Comparison of ENCODE assay signal across 11 cellular contexts in genomic region chr1:8016244-8017241, GRCh38. TPM values are rescaled to one million over a fixed set of nuclear protein-coding genes. Genes with fewer than 3 reads are reported as not detected.
A peak's percentile ranks its signal among the peaks of the same experiment; 100 is the strongest.
DNase-seq lines count a peak whose midpoint lies in the region; ATAC-seq, FAIRE-seq and TF ChIP-seq lines count a peak whose summit lies in the region.
"Had no signal": no experiment of that assay in that cellular context is flagged by ENCODE, and none has a peak within 500 bp of the region (broad histone marks: within the 10 kb centered on the region; RNA-seq: fewer than 3 reads in every experiment).

No MANE protein-coding gene starts in this region.

- H3K9me2 ChIP-seq in OCI-LY7 (ENCODE audit: insufficient read depth, low read length): no peaks in the 10 kb centered on the region

- CTCF ChIA-PET in GM10248 (lab: Yijun Ruan, JAX) (interaction anchor here (0.9 to 10.8 kb wide), 29 partner anchors 8 to 711 kb away, joined by 3 to 188 read pairs (median 4); partner anchors contain the start of genes ERRFI1 and PARK7), OCI-LY7 (lab: Charles Lee; ENCODE audit: unreplicated experiment) (no interaction called here), endothelial cell of umbilical vein (lab: Charles Lee) (interaction anchor here (1.0 to 10.4 kb wide), 26 partner anchors 8 to 336 kb away, joined by 3 to 396 read pairs (median 11); no protein-coding TSS in a partner anchor)

- H3K4me3 ChIP-seq in OCI-LY7 (ENCODE audit: low read depth, low read length, poor library complexity, severe bottlenecking): no peak overlapping the region
- no peak overlapping the region for H3K4me3 ChIP-seq in endothelial cell of umbilical vein (replicated peaks in 1 of 3; ENCODE audit: insufficient read depth in 1 of 3, low read depth in 1 of 3, low read length in 3 of 3)
- peak overlapping the region in 1 of 4 donors; percentile 11 for H3K4me3 ChIP-seq in pancreas

- WGBS in pancreas, 2 donors: 19 to 24% methylated on average over 4 of the region's 4 CpGs

- H2AFZ ChIP-seq in OCI-LY7 (ENCODE audit: low read length) (no peak overlapping the region), endothelial cell of umbilical vein (ENCODE audit: low read depth, low read length) (no peak overlapping the region)

- no TSS peak for BruUV-seq in OCI-LY7 (replicated peaks; lab: Mats Ljungman, UMichigan)
- no TSS peak for BruUV-seq in endothelial cell of umbilical vein (replicated peaks; lab: Mats Ljungman, UMichigan)

- H3K27me3 ChIP-seq in endothelial cell of umbilical vein (ENCODE audit: control insufficient read depth in 2 of 2, insufficient read depth in 2 of 2, low read length in 2 of 2) (no peaks in the 10 kb centered on the region), pancreas (no peaks in the 10 kb centered on the region)

- no peak for DNase-seq in GM10248 (ENCODE audit: extremely low spot score)
- DNase-seq in OCI-LY7 (ENCODE audit: low spot score): no peak
- DNase-seq in endothelial cell of umbilical vein (ENCODE audit: low read depth, low spot score): no peak
- DNase-seq in pancreas: peak in 1 of 6 donors; percentile 31
- no peak for DNase-seq in iPS-NIHi7 (ENCODE audit: extremely low spot score)
- DNase-seq in KBM-7: no peak
- DNase-seq in RPMI8226: no peak
- DNase-seq in HCEC 1CT: no peak
- DNase-seq: activated CD4-positive, alpha-beta T cell treated with anti-CD3 and anti-CD28 coated beads for 1 hour; CD8-positive, alpha-beta T cell; NCI-H2081 treated with DMSO at 0.1 percent for 48 hours had no signal

- H3K9me1 ChIP-seq in endothelial cell of umbilical vein (replicated peaks; ENCODE audit: control insufficient read depth, extremely low read depth, insufficient read depth, low read length): no peaks in the 10 kb centered on the region

- no peaks in the 10 kb centered on the region for H3K9me3 ChIP-seq in OCI-LY7 (ENCODE audit: low read length)
- no peaks in the 10 kb centered on the region for H3K9me3 ChIP-seq in endothelial cell of umbilical vein (replicated peaks; ENCODE audit: control insufficient read depth, insufficient read depth, low read length)
- no peaks in the 10 kb centered on the region for H3K9me3 ChIP-seq in pancreas

- intact Hi-C loops in OCI-LY7 (cut with micrococcal nuclease; ENCODE audit: unreplicated experiment) (no loop called here), endothelial cell of umbilical vein (cut with micrococcal nuclease) (loop anchor here (1.0 to 5.0 kb wide), 2 partner anchors 10 to 221 kb away; partner anchors contain the start of gene ERRFI1), pancreas (cut with DNase I) (no loop called here)

- H3K79me2 ChIP-seq in OCI-LY7 (ENCODE audit: insufficient read depth, low read depth, low read length) (no peaks in the 10 kb centered on the region), endothelial cell of umbilical vein (ENCODE audit: control insufficient read depth, insufficient read depth, low read length) (peaks cover 88% of the 10 kb centered on the region)

- POLR2A ChIA-PET in GM10248 (lab: Yijun Ruan, JAX) (no interaction called here), OCI-LY7 (lab: Charles Lee) (interaction anchor here (0.6 to 0.7 kb wide), 3 partner anchors 31 to 739 kb away, joined by 4 to 9 read pairs (median 5); no protein-coding TSS in a partner anchor), endothelial cell of umbilical vein (lab: Charles Lee) (interaction anchor here (0.5 kb wide), 1 partner anchor 801 kb away, joined by 4 read pairs; the partner anchor contains the start of gene RERE)

- H3K27ac ChIP-seq in OCI-LY7 (ENCODE audit: low read depth, low read length, poor library complexity, severe bottlenecking): no peak overlapping the region
- H3K27ac ChIP-seq in endothelial cell of umbilical vein (ENCODE audit: insufficient read depth, low read depth, low read length): no peak overlapping the region
- H3K27ac ChIP-seq in pancreas: peak overlapping the region; percentile 16 to 99 (median 61)

- FAIRE-seq in endothelial cell of umbilical vein (lab: Jason Lieb, UNC) (no peak), pancreas (lab: Jason Lieb, UNC) (no peak)

- ATAC-seq in pancreas: peak in 3 of 4 donors; percentile 2 to 4 (median 2)
- ATAC-seq: CD8-positive, alpha-beta T cell had no signal

- H3K36me3 ChIP-seq in OCI-LY7 (ENCODE audit: insufficient read depth, low read length) (no peaks in the 10 kb centered on the region), endothelial cell of umbilical vein (ENCODE audit: control insufficient read depth in 2 of 2, extremely low read depth in 1 of 2, insufficient read depth in 2 of 2, low read length in 2 of 2) (peaks cover 15 to 21% of the 10 kb centered on the region in 2 experiments), pancreas (peaks cover 0 to 64% (median 27%) of the 10 kb centered on the region in 3 donors)

- TF ChIP-seq POLR2A in endothelial cell of umbilical vein (IDR thresholded peaks at IDR 0.05; ENCODE audit: low read depth, low read length): no peak

- dilution Hi-C loops in endothelial cell of umbilical vein (cut with MboI; ENCODE audit: extremely low pct_ligation_motif_present, low sequenced_read_pairs): loop anchor here (10.0 kb wide), 1 partner anchor 298 kb away; the partner anchor contains the start of gene SLC45A1

- H3K9ac ChIP-seq in endothelial cell of umbilical vein (replicated peaks; ENCODE audit: extremely low read depth, insufficient read depth, low read length): no peak overlapping the region

- H4K20me1 ChIP-seq in OCI-LY7 (ENCODE audit: insufficient read depth, low read length) (no peaks in the 10 kb centered on the region), endothelial cell of umbilical vein (replicated peaks; ENCODE audit: control insufficient read depth, extremely low read depth, insufficient read depth, low read length) (peaks cover 2% of the 10 kb centered on the region)

- H3K4me1 ChIP-seq in OCI-LY7 (ENCODE audit: insufficient read depth, low read length, poor library complexity, severe bottlenecking) (no peaks in the 10 kb centered on the region), endothelial cell of umbilical vein (ENCODE audit: control insufficient read depth, extremely low read depth, insufficient read depth, low read length) (peaks cover 65% of the 10 kb centered on the region), pancreas (peaks cover 41 to 63% (median 43%) of the 10 kb centered on the region in 3 donors)

- TF ChIP-seq CTCF in GM10248 (IDR thresholded peaks at IDR 0.05; ENCODE audit: control extremely low read depth, extremely low read depth, low read depth, missing control alignments): peak; percentile 35
- peak; percentile 58 for TF ChIP-seq CTCF in OCI-LY7 (conservative IDR thresholded peaks at IDR 0.05; ENCODE audit: low read length)
- TF ChIP-seq CTCF in endothelial cell of umbilical vein (IDR thresholded peaks at IDR 0.05; ENCODE audit: extremely low read depth in 1 of 2, insufficient read depth in 1 of 2, low read depth in 1 of 2, low read length in 2 of 2): peak; percentile 10 to 12
- TF ChIP-seq CTCF in pancreas (IDR thresholded peaks at IDR 0.05): no peak

- H3K4me2 ChIP-seq in OCI-LY7 (ENCODE audit: low read length) (no peak overlapping the region), endothelial cell of umbilical vein (ENCODE audit: insufficient read depth, low read length) (peak overlapping the region; percentile 4)

- in situ Hi-C loops in KBM-7 (cut with MboI; ENCODE audit: low pct_unique_long_range_greater_than_20kb, low sequenced_read_pairs): loop anchor here (25.0 kb wide), 1 partner anchor 296 kb away; the partner anchor contains the start of gene SLC45A1

TF ChIP-seq in endothelial cell of umbilical vein, 7 proteins besides CTCF, POLR2A, EP300 and RAD21:
- TF ChIP-seq EZH2 (IDR thresholded peaks at IDR 0.05; ENCODE audit: borderline replicate concordance, low read depth, low read length, severe bottlenecking): no peak
- no peak for TF ChIP-seq JUN (IDR thresholded peaks at IDR 0.05; ENCODE audit: borderline replicate concordance, insufficient read depth, insufficient read length, low read depth)
- TF ChIP-seq, protein P1, sequence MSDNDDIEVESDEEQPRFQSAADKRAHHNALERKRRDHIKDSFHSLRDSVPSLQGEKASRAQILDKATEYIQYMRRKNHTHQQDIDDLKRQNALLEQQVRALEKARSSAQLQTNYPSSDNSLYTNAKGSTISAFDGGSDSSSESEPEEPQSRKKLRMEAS (IDR thresholded peaks at IDR 0.05; ENCODE audit: insufficient read depth, insufficient read length): no peak
- TF ChIP-seq MYC (IDR thresholded peaks at IDR 0.05; ENCODE audit: low read depth, low read length): no peak
- TF ChIP-seq POLR2AphosphoS5 (IDR thresholded peaks at IDR 0.05; ENCODE audit: insufficient read depth, low read depth, low read length): no peak
- no peak for TF ChIP-seq FOS (IDR thresholded peaks at IDR 0.05; ENCODE audit: borderline replicate concordance, insufficient read depth, low read length)
- TF ChIP-seq GATA2 (IDR thresholded peaks at IDR 0.05; ENCODE audit: insufficient read depth, insufficient read length, low read depth, low read length): no peak

RNA-seq across cellular contexts. Expression of gene ERRFI1, which starts 9.6 kb away (rescaled TPM):
- total RNA-seq in OCI-LY7 (2014; rRNA removed; shearing (Covaris generic)): not detected in 2 replicates
- not detected in 2 replicates for total RNA-seq in OCI-LY7 (2022)
- 28.1 and 31.2 TPM in 2 replicates for total RNA-seq in endothelial cell of umbilical vein
- polyA plus RNA-seq in endothelial cell of umbilical vein: 28.5 and 32.0 TPM in 2 replicates
- polyA plus RNA-seq in endothelial cell of umbilical vein (2011; cell fraction: cytosol; rRNA removed): 32.7 and 37.9 TPM in 2 replicates
- 77.0 and 97.1 TPM in 2 replicates for polyA plus RNA-seq in endothelial cell of umbilical vein (2011; cell fraction: nucleus; rRNA removed)
- 37.1 and 37.2 TPM in 2 replicates for polyA plus RNA-seq in endothelial cell of umbilical vein (2012)
- 21.9 and 24.0 TPM in 2 replicates for polyA minus RNA-seq in endothelial cell of umbilical vein
- polyA minus RNA-seq in endothelial cell of umbilical vein (2011; cell fraction: cytosol; rRNA and poly(A)+ RNA removed): 6.7 TPM
- polyA minus RNA-seq in endothelial cell of umbilical vein (2011; cell fraction: nucleus; rRNA and poly(A)+ RNA removed): 41.6 and 74.4 TPM in 2 replicates
- total RNA-seq in pancreas: 100 to 1,000 TPM in 3 of 6 donors, 10 to 100 TPM in 3; 36.4 to 392 (median 81.7) TPM
- 100 to 1,000 TPM in 1 of 2 donors, 10 to 100 TPM in 1; 88.2 to 129 TPM for polyA plus RNA-seq in pancreas

RNA-seq across cellular contexts. Expression of gene PARK7, which starts 55.0 kb away (rescaled TPM):
- total RNA-seq in OCI-LY7 (2014; rRNA removed; shearing (Covaris generic)): 138 and 204 TPM in 2 replicates
- total RNA-seq in OCI-LY7 (2022) (272 and 306 TPM in 2 replicates), endothelial cell of umbilical vein (289 and 294 TPM in 2 replicates), pancreas (100 to 1,000 TPM in 5 of 6 donors, 10 to 100 TPM in 1; 99.8 to 143 (median 134) TPM)
- polyA plus RNA-seq in endothelial cell of umbilical vein (150 and 203 TPM in 2 replicates), pancreas (100 to 1,000 TPM; 174 to 176 TPM)
- polyA plus RNA-seq in endothelial cell of umbilical vein (2011; cell fraction: cytosol; rRNA removed): 303 and 333 TPM in 2 replicates
- 105 and 149 TPM in 2 replicates for polyA plus RNA-seq in endothelial cell of umbilical vein (2011; cell fraction: nucleus; rRNA removed)
- 348 and 439 TPM in 2 replicates for polyA plus RNA-seq in endothelial cell of umbilical vein (2012)
- polyA minus RNA-seq in endothelial cell of umbilical vein: 70.4 and 105 TPM in 2 replicates
- 71.3 TPM for polyA minus RNA-seq in endothelial cell of umbilical vein (2011; cell fraction: cytosol; rRNA and poly(A)+ RNA removed)
- polyA minus RNA-seq in endothelial cell of umbilical vein (2011; cell fraction: nucleus; rRNA and poly(A)+ RNA removed): 22.5 and 25.2 TPM in 2 replicates

Comparison
In these comparisons a context has a peak if more than half of its experiments do, and no peak if none do; other contexts are left out.
1. CTCF ChIP-seq: peak in GM10248 (single experiment), OCI-LY7 (single experiment) and endothelial cell of umbilical vein (2 of 2); none in pancreas (0 of 4).
2. H3K27ac ChIP-seq: peak in pancreas (4 of 4); none in OCI-LY7 (single experiment) and endothelial cell of umbilical vein (single experiment).
3. RNA of gene ERRFI1, which starts 9.6 kb away (total RNA-seq): 36.4 to 392 TPM in pancreas and 28.1 to 31.2 TPM in endothelial cell of umbilical vein; not detected in OCI-LY7; every median in the first group is over 10 times any median in the second.